In genomic region chr18:52747869-52748268, GRCh38 we compare ENCODE assay signal across 24 cellular contexts.
"Had no signal": no experiment of that assay in that cellular context is flagged by ENCODE, and none has a peak within 500 bp of the region (broad histone marks: within the 10 kb centered on the region; RNA-seq: fewer than 3 reads in every experiment).

No MANE protein-coding gene starts in this region.

- H3K36me3 ChIP-seq: adrenal gland, breast epithelium, cardiac muscle cell, esophagus squamous epithelium, gastroesophageal sphincter had no signal

- H3K27ac ChIP-seq: adrenal gland, breast epithelium, cardiac muscle cell, epithelial cell of prostate, esophagus squamous epithelium, gastroesophageal sphincter had no signal

- DNase-seq: activated CD4-positive, alpha-beta memory T cell treated with anti-CD3 and anti-CD28 coated beads for 36 hours; activated CD4-positive, alpha-beta T cell treated with anti-CD3 and anti-CD28 coated beads for 36 hours; activated CD4-positive, alpha-beta T cell treated with anti-CD3 and anti-CD28 coated beads, Interleukin-2, amount 10 ng/mL, durations not matched to agents 24 days and 14 days; activated CD4-positive, CD25-positive, alpha-beta regulatory T cell; activated CD4-positive, CD25-positive, alpha-beta regulatory T cell treated with anti-CD3 and anti-CD28 coated beads, Interleukin-2, amount 50 U/mL, for 72 hours; activated CD8-positive, alpha-beta memory T cell treated with anti-CD3 and anti-CD28 coated beads, Interleukin-2, amount 10 ng/mL, durations not matched to agents 7 days and 5 days; activated CD8-positive, alpha-beta memory T cell treated with anti-CD3 and anti-CD28 coated beads, Interleukin-2, amount 50 U/mL, for 4 hours; activated CD8-positive, alpha-beta T cell treated with anti-CD3 and anti-CD28 coated beads, Interleukin-2, amount 10 ng/mL, durations not matched to agents 7 days and 5 days; activated effector memory CD4-positive, alpha-beta T cell treated with anti-CD3 and anti-CD28 coated beads, Interleukin-2, amount 50 U/mL, for 16 hours; activated naive CD4-positive, alpha-beta T cell treated with anti-CD3 and anti-CD28 coated beads for 36 hours; activated naive CD8-positive, alpha-beta T cell treated with anti-CD3 and anti-CD28 coated beads for 36 hours; activated naive CD8-positive, alpha-beta T cell treated with anti-CD3 and anti-CD28 coated beads, Interleukin-2, amount 50 U/mL, for 24 hours; activated T-cell treated with anti-CD3 and anti-CD28 coated beads, Interleukin-2, amount 50 U/mL, for 1 hour; activated T-cell treated with anti-CD3 and anti-CD28 coated beads, Interleukin-2, amount 50 U/mL, for 48 hours; adrenal gland; amygdala; effector CD8-positive, alpha-beta T cell; esophagus squamous epithelium; foreskin melanocyte; T-helper 2 cell had no signal

- ATAC-seq: activated CD4-positive, alpha-beta T cell treated with anti-CD3 and anti-CD28 coated beads for 36 hours; activated CD8-positive, alpha-beta memory T cell treated with anti-CD3 and anti-CD28 coated beads, Interleukin-2, amount 10 ng/mL, durations not matched to agents 7 days and 5 days; activated CD8-positive, alpha-beta T cell treated with anti-CD3 and anti-CD28 coated beads, Interleukin-2, amount 10 ng/mL, durations not matched to agents 7 days and 5 days; activated naive CD8-positive, alpha-beta T cell treated with anti-CD3 and anti-CD28 coated beads, Interleukin-2, amount 50 U/mL, for 24 hours; gastroesophageal sphincter had no signal

- H3K9me3 ChIP-seq: adrenal gland, breast epithelium, gastroesophageal sphincter had no signal

- H3K27me3 ChIP-seq: adrenal gland, breast epithelium, cardiac muscle cell, esophagus squamous epithelium, gastroesophageal sphincter had no signal

- H3K4me1 ChIP-seq: adrenal gland, breast epithelium, esophagus squamous epithelium, gastroesophageal sphincter had no signal

- H3K4me3 ChIP-seq: adrenal gland, breast epithelium, cardiac muscle cell, esophagus squamous epithelium, gastroesophageal sphincter had no signal
